15 cellular contexts compared by ENCODE assay signal in the genomic region with DNA sequence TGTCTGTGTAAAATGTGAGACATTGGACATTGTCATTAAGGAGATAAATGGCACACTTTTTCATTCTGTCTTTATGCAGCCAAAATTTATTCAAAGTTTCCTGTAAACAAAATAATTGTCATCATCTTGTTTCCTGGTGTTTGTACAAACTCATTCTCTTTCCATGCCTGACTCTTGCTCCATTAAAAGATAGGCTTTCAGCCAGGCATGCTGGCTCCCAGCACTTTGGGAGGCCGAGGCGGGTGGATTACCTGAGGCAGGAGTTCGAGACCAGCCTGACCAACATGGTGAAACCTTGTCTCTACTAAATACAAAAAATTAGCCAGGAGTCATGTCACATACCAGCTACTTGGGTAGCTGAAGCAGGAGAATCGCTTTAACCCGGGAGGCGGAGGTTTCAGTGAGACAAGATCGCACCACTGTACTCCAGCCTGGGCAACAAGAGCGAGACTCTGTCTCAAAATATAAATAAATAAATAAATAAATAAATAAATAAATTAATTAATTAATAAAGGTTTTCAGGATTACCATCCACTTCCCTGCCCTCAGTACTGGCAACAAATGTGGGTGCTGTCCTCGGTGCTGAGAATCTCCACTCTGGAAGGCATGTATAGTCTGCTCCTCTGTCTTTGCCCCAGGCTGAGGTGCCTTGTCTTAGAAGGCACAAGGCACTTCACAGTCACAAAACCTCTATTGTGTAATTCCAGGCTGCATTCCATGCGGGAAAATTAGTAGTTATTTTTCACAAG.
A peak's percentile ranks its signal among the peaks of the same experiment; 100 is the strongest.
DNase-seq lines count a peak whose midpoint lies in the region; ATAC-seq and TF ChIP-seq lines count a peak whose summit lies in the region.
"Had no signal": no experiment of that assay in that cellular context is flagged by ENCODE, and none has a peak within 500 bp of the region (broad histone marks: within the 10 kb centered on the region; RNA-seq: fewer than 3 reads in every experiment).

No MANE protein-coding gene starts in this region.

- no peak overlapping the region for H3K27ac ChIP-seq in liver (ENCODE audit: low read depth in 1 of 2, low read length in 2 of 2)
- H3K27ac ChIP-seq: HL-60, parathyroid adenoma, SJSA1 had no signal

- H3K4me1 ChIP-seq in adipocyte (ENCODE audit: control insufficient read depth, insufficient read depth, low read length) (no peaks in the 10 kb centered on the region), liver (ENCODE audit: control insufficient read depth in 4 of 4, insufficient read depth in 4 of 4, low read length in 3 of 4) (no peaks in the 10 kb centered on the region)
- H3K4me1 ChIP-seq: parathyroid adenoma, SJSA1 had no signal

- H3K9me3 ChIP-seq in adipocyte (ENCODE audit: control insufficient read depth, low read length) = no peaks in the 10 kb centered on the region
- no peaks in the 10 kb centered on the region for H3K9me3 ChIP-seq in liver (ENCODE audit: control insufficient read depth in 4 of 4, low read length in 3 of 4)
- H3K9me3 ChIP-seq: SJSA1 had no signal

- WGBS in liver = 58% methylated on average over 10 of the region's 10 CpGs

- H3K9ac ChIP-seq in adipocyte (ENCODE audit: low read length) = no peak overlapping the region
- H3K9ac ChIP-seq in liver (ENCODE audit: low read depth in 1 of 2, low read length in 2 of 2) = no peak overlapping the region
- H3K9ac ChIP-seq: parathyroid adenoma had no signal

- H3K27ac Mint-ChIP-seq in Calu3 (ENCODE audit: unreplicated experiment) = no peak overlapping the region
- no peak overlapping the region for H3K27ac Mint-ChIP-seq in glutamatergic neuron (ENCODE audit: unreplicated experiment)
- H3K27ac Mint-ChIP-seq: activated T-helper 17 cell treated with anti-CD3 and anti-CD28 coated beads, Interleukin-2, amount 50 U/mL, for 72 hours; memory B cell had no signal

- ATAC-seq in GM18858 (IDR thresholded peaks at IDR 0.05; ENCODE audit: unreplicated experiment) (no peak), HG02840 (IDR thresholded peaks at IDR 0.05; ENCODE audit: low FRiP score, unreplicated experiment) (no peak)
- ATAC-seq: activated T-helper 17 cell treated with anti-CD3 and anti-CD28 coated beads, Interleukin-2, amount 50 U/mL, for 72 hours had no signal

- H3K27me3 ChIP-seq in adipocyte (replicated peaks; ENCODE audit: control insufficient read depth, insufficient read depth, low read length) (no peaks in the 10 kb centered on the region), liver (ENCODE audit: control insufficient read depth in 4 of 4, insufficient read depth in 4 of 4, low read length in 3 of 4) (no peaks in the 10 kb centered on the region)
- H3K27me3 ChIP-seq: SJSA1 had no signal

- no peaks in the 10 kb centered on the region for H3K36me3 ChIP-seq in adipocyte (ENCODE audit: control insufficient read depth, insufficient read depth, low read length, severe bottlenecking)
- H3K36me3 ChIP-seq in liver (ENCODE audit: control insufficient read depth in 4 of 4, insufficient read depth in 3 of 4, low read depth in 1 of 4, low read length in 3 of 4) = peaks cover 0 to 6% (median 4%) of the 10 kb centered on the region in 4 donors
- H3K36me3 ChIP-seq: SJSA1 had no signal

- H3K4me3 ChIP-seq in adipocyte (ENCODE audit: low read length) (no peak overlapping the region), liver (ENCODE audit: low read depth in 1 of 3, low read length in 3 of 3) (no peak overlapping the region)
- H3K4me3 ChIP-seq: SJSA1 had no signal

- no peaks in the 10 kb centered on the region for H3K36me3 Mint-ChIP-seq in Calu3 (ENCODE audit: insufficient read depth, unreplicated experiment)
- H3K36me3 Mint-ChIP-seq in glutamatergic neuron (ENCODE audit: unreplicated experiment) = no peaks in the 10 kb centered on the region
- H3K36me3 Mint-ChIP-seq: memory B cell had no signal

- DNase-seq in Calu3 = peak; percentile 6
- peak; percentile 14 for DNase-seq in KBM-7
- peak; percentile 27 for DNase-seq in adipocyte (ENCODE audit: low read depth)
- DNase-seq in GOT3 (lab: John Stamatoyannopoulos, UW) = no peak
- DNase-seq in glutamatergic neuron = no peak
- DNase-seq: NCI-H1105 treated with DMSO at 0.1 percent for 48 hours, NCI-H524 had no signal

- no peaks in the 10 kb centered on the region for H3K4me1 Mint-ChIP-seq in Calu3 (ENCODE audit: low read depth, unreplicated experiment)
- no peaks in the 10 kb centered on the region for H3K4me1 Mint-ChIP-seq in glutamatergic neuron (ENCODE audit: low read depth, unreplicated experiment)
- H3K4me1 Mint-ChIP-seq: activated T-helper 17 cell treated with anti-CD3 and anti-CD28 coated beads, Interleukin-2, amount 50 U/mL, for 72 hours; memory B cell had no signal

- no peak overlapping the region for H3K4me3 Mint-ChIP-seq in Calu3 (ENCODE audit: low read depth, unreplicated experiment)
- H3K4me3 Mint-ChIP-seq in glutamatergic neuron (ENCODE audit: unreplicated experiment) = no peak overlapping the region
- H3K4me3 Mint-ChIP-seq: activated T-helper 17 cell treated with anti-CD3 and anti-CD28 coated beads, Interleukin-2, amount 50 U/mL, for 72 hours; memory B cell had no signal

- no peaks in the 10 kb centered on the region for H3K9me3 Mint-ChIP-seq in Calu3 (ENCODE audit: low read depth, unreplicated experiment)
- H3K9me3 Mint-ChIP-seq in glutamatergic neuron (ENCODE audit: unreplicated experiment) = peaks cover 3% of the 10 kb centered on the region
- H3K9me3 Mint-ChIP-seq: activated T-helper 17 cell treated with anti-CD3 and anti-CD28 coated beads, Interleukin-2, amount 50 U/mL, for 72 hours; memory B cell had no signal

- H3K27me3 Mint-ChIP-seq in Calu3 (ENCODE audit: unreplicated experiment) (no peaks in the 10 kb centered on the region), glutamatergic neuron (ENCODE audit: unreplicated experiment) (no peaks in the 10 kb centered on the region)
- H3K27me3 Mint-ChIP-seq: activated T-helper 17 cell treated with anti-CD3 and anti-CD28 coated beads, Interleukin-2, amount 50 U/mL, for 72 hours had no signal

- no TSS peak for BruUV-seq in Calu3 (replicated peaks; lab: Mats Ljungman, UMichigan)

- TF ChIP-seq RAD21 in liver (IDR thresholded peaks at IDR 0.05) = no peak

- no peak for TF ChIP-seq CTCF in Calu3 (IDR thresholded peaks at IDR 0.05; ENCODE audit: unreplicated experiment)
- TF ChIP-seq CTCF in liver (IDR thresholded peaks at IDR 0.05; ENCODE audit: low read depth, low read length, missing input control) = no peak
- TF ChIP-seq CTCF in glutamatergic neuron (IDR thresholded peaks at IDR 0.05; ENCODE audit: partially characterized antibody, unreplicated experiment) = no peak

- CTCF ChIA-PET in Calu3 (lab: Charles Lee) = no interaction called here

- intact Hi-C loops in Calu3 (cut with micrococcal nuclease; ENCODE audit: unreplicated experiment) = no loop called here

- in situ Hi-C loops in KBM-7 (cut with MboI; ENCODE audit: low pct_unique_long_range_greater_than_20kb, low sequenced_read_pairs) = no loop called here

TF ChIP-seq in liver, 16 proteins besides CTCF, POLR2A, EP300 and RAD21:
- TF ChIP-seq, protein P1, sequence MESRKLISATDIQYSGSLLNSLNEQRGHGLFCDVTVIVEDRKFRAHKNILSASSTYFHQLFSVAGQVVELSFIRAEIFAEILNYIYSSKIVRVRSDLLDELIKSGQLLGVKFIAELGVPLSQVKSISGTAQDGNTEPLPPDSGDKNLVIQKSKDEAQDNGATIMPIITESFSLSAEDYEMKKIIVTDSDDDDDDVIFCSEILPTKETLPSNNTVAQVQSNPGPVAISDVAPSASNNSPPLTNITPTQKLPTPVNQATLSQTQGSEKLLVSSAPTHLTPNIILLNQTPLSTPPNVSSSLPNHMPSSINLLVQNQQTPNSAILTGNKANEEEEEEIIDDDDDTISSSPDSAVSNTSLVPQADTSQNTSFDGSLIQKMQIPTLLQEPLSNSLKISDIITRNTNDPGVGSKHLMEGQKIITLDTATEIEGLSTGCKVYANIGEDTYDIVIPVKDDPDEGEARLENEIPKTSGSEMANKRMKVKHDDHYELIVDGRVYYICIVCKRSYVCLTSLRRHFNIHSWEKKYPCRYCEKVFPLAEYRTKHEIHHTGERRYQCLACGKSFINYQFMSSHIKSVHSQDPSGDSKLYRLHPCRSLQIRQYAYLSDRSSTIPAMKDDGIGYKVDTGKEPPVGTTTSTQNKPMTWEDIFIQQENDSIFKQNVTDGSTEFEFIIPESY (IDR thresholded peaks at IDR 0.05) = no peak
- peak; percentile 97 for TF ChIP-seq REST (IDR thresholded peaks at IDR 0.05)

Comparison
In these comparisons a context has a peak if more than half of its experiments do, and no peak if none do; other contexts are left out.
1. DNase-seq: peak in Calu3 (single experiment), KBM-7 (single experiment) and adipocyte (single experiment); none in GOT3 (single experiment) and glutamatergic neuron (single experiment).